ENCODE assay signal across 8 cellular contexts in the genomic region with DNA sequence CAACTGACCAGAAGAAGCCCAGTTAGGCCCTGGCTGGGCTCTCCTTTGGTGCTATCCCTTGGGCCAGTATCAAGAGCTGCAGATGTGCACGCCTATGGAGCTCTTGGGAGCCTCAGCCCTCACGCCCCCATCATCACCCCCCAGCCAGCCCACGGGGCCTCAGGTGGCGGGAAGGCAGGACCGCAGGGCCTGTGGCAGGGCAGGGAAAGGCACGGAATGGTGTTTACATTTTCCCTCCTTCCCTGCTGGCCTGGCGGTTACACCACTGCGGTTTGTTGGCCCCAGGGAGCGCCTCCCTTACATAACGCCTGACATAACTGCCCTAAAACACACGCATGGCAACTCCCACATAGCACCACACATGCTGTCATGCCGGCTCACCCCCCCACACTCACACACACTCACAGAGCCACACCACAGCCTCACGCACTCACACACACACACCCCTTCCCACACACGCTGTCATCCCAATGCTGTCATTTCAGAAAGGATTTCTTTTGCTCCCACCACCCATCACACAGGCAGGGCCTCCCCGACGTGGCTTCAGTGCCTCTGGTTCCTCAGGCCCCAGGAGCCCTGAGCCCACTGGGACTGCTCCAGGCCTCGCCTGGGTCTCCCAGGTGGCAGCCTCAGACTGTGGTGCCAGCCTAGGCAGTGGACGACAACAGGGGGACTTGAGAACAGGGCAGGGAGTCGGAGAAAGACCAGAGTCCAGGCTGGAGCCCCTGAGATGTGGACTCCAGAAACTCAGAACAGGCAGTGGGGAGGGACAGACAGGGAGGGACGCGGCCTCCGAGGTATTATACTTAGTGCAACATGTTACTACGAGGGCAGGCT. TPM values are rescaled to one million over a fixed set of nuclear protein-coding genes. Genes with fewer than 3 reads are reported as not detected.
DNase-seq lines count a peak whose midpoint lies in the region; ATAC-seq and TF ChIP-seq lines count a peak whose summit lies in the region.

No MANE protein-coding gene starts in this region.

- peak overlapping the region; percentile 61 for H3K27ac Mint-ChIP-seq in central memory CD8-positive, alpha-beta T cell (ENCODE audit: low read depth)
- H3K27ac Mint-ChIP-seq in nephron = peak overlapping the region; percentile 70 to 89 (median 75)

- peaks cover 29% of the 10 kb centered on the region for H3K4me1 Mint-ChIP-seq in central memory CD8-positive, alpha-beta T cell
- H3K4me1 Mint-ChIP-seq in nephron = peaks cover 25% of the 10 kb centered on the region

- H3K27me3 Mint-ChIP-seq in central memory CD8-positive, alpha-beta T cell = no peaks in the 10 kb centered on the region
- H3K27me3 Mint-ChIP-seq in nephron (ENCODE audit: low read depth) = peaks cover 6% of the 10 kb centered on the region

- peak overlapping the region; percentile 8 for H3K4me3 Mint-ChIP-seq in central memory CD8-positive, alpha-beta T cell
- peak overlapping the region in 1 of 3 experiments; percentile 9 for H3K4me3 Mint-ChIP-seq in nephron

- no peak overlapping the region for H3K4me3 ChIP-seq in AG09309 (ENCODE audit: control insufficient read depth, low read depth, low read length)

- H3K9me3 Mint-ChIP-seq in central memory CD8-positive, alpha-beta T cell = no peaks in the 10 kb centered on the region
- no peaks in the 10 kb centered on the region for H3K9me3 Mint-ChIP-seq in nephron

- peaks cover 3% of the 10 kb centered on the region for H3K36me3 Mint-ChIP-seq in central memory CD8-positive, alpha-beta T cell (ENCODE audit: insufficient read depth)
- no peaks in the 10 kb centered on the region for H3K36me3 Mint-ChIP-seq in nephron (ENCODE audit: low read depth)

- in situ Hi-C loops in GM13976 (cut with MboI; ENCODE audit: low sequenced_read_pairs, unreplicated experiment) = no loop called here

- DNase-seq in AG09309 (ENCODE audit: low read depth) (peak; percentile 86), NCI-H2107 (lab: John Stamatoyannopoulos, UW) (peak; percentile 29), posterior vena cava (ENCODE audit: low spot score) (no peak), GM13976 (ENCODE audit: low spot score) (no peak)
- DNase-seq in central memory CD8-positive, alpha-beta T cell (ENCODE audit: low spot score in 2 of 2) = no peak

- TF ChIP-seq CTCF in AG09309 (IDR thresholded peaks at IDR 0.05; ENCODE audit: control insufficient read depth, insufficient read depth, low read depth, low read length, missing control alignments) (no peak), nephron (IDR thresholded peaks at IDR 0.05; ENCODE audit: unreplicated experiment in 3 of 3) (no peak), GM13976 (IDR thresholded peaks at IDR 0.05; ENCODE audit: borderline replicate concordance, control extremely low read depth, extremely low read depth, insufficient read depth, missing control alignments) (no peak)

- intact Hi-C loops in posterior vena cava (cut with DNase I) = loop anchor here in 1 of 2 donors (10.0 kb wide), 1 partner anchor 86 kb away; no protein-coding TSS in a partner anchor

- ATAC-seq in central memory CD8-positive, alpha-beta T cell (replicated peaks; ENCODE audit: extremely low read depth, poor library complexity, severe bottlenecking) = peak; percentile 40
- ATAC-seq in HG03442 (IDR thresholded peaks at IDR 0.05; ENCODE audit: unreplicated experiment) (no peak), GM19023 (IDR thresholded peaks at IDR 0.05; ENCODE audit: unreplicated experiment) (no peak)

RNA-seq across cellular contexts. Expression of a gene that starts 15.7 kb away (rescaled TPM):
- 100 to 1,000 TPM; 123 to 148 TPM for total RNA-seq in posterior vena cava

Comparison
In these comparisons a context has a peak if more than half of its experiments do, and no peak if none do; other contexts are left out.
1. DNase-seq: peak in AG09309 (single experiment) and NCI-H2107 (single experiment); none in central memory CD8-positive, alpha-beta T cell (0 of 2), posterior vena cava (single experiment) and GM13976 (single experiment).